Comparison of ENCODE assay signal across 1 cellular context in genomic region chr3:58651268-58651667, GRCh38.
TF ChIP-seq lines count a peak whose summit lies in the region.

No MANE protein-coding gene starts in this region.

TF ChIP-seq in IMR-90, 13 proteins besides CTCF, POLR2A, EP300 and RAD21 (continued from another document):
- TF ChIP-seq FOS (IDR thresholded peaks at IDR 0.05; ENCODE audit: low read depth, low read length) (no peak), RFX5 (IDR thresholded peaks at IDR 0.05; ENCODE audit: low read depth, low read length) (no peak), ELK1 (IDR thresholded peaks at IDR 0.05; ENCODE audit: borderline replicate concordance, low read depth, low read length) (no peak), CHD1 (IDR thresholded peaks at IDR 0.05; ENCODE audit: low read depth, low read length) (no peak), CEBPB (IDR thresholded peaks at IDR 0.05; ENCODE audit: low read depth, low read length) (no peak), SMC3 (IDR thresholded peaks at IDR 0.05; ENCODE audit: low read depth, low read length) (no peak), NFE2L2 (IDR thresholded peaks at IDR 0.05; ENCODE audit: low read depth, low read length) (no peak)
